ENCODE assay signal across 23 cellular contexts in the genomic region with DNA sequence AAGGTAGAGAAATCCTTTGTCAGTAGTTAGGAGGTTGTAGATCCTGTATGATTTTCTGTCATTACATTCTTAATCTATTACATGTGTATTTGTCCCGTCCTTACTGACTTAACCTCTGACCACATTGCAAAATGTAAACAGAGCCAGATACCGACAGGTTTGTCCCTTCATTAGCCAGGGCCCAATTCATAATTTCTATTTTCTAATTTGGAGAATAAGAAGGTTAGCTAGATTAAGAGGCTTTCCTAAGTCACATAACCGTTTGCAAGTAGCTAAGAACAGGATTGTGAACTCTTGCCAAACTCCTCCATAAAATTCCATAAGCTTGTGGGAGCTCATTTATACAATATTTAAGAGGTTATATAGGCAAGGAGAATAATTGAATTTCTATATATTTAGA.
A peak's percentile ranks its signal among the peaks of the same experiment; 100 is the strongest.
DNase-seq lines count a peak whose midpoint lies in the region; ATAC-seq, FAIRE-seq and TF ChIP-seq lines count a peak whose summit lies in the region.
"Had no signal": no experiment of that assay in that cellular context is flagged by ENCODE, and none has a peak within 500 bp of the region (broad histone marks: within the 10 kb centered on the region; RNA-seq: fewer than 3 reads in every experiment).

No MANE protein-coding gene starts in this region.

- no peaks in the 10 kb centered on the region for H3K4me1 Mint-ChIP-seq in activated naive CD4-positive, alpha-beta T cell treated with anti-CD3 and anti-CD28 coated beads, Interleukin-2, amount 10 ng/mL, durations not matched to agents 7 days and 5 days
- H3K4me1 Mint-ChIP-seq: activated CD4-positive, alpha-beta T cell treated with anti-CD3 and anti-CD28 coated beads, Interleukin-2, amount 10 ng/mL, durations not matched to agents 7 days and 5 days; activated naive CD4-positive, alpha-beta T cell treated with anti-CD3 and anti-CD28 coated beads, Interleukin-2, amount 50 U/mL, for 24 hours; naive thymus-derived CD4-positive, alpha-beta T cell had no signal

- H3K27me3 Mint-ChIP-seq in activated naive CD4-positive, alpha-beta T cell treated with anti-CD3 and anti-CD28 coated beads, Interleukin-2, amount 10 ng/mL, durations not matched to agents 7 days and 5 days, result no peaks in the 10 kb centered on the region
- H3K27me3 Mint-ChIP-seq: activated CD4-positive, alpha-beta T cell treated with anti-CD3 and anti-CD28 coated beads, Interleukin-2, amount 10 ng/mL, durations not matched to agents 7 days and 5 days; activated naive CD4-positive, alpha-beta T cell treated with anti-CD3 and anti-CD28 coated beads, Interleukin-2, amount 50 U/mL, for 24 hours had no signal

- no peak overlapping the region for H2AFZ ChIP-seq in smooth muscle cell (ENCODE audit: low read depth)

- intact Hi-C loops in colonic mucosa (cut with DNase I) (no loop called here), right lobe of liver (cut with DNase I) (no loop called here)

- in situ Hi-C loops in GM13977 (cut with MboI; ENCODE audit: low pct_unique_long_range_greater_than_20kb, low sequenced_read_pairs, unreplicated experiment), result no loop called here

- H3K4me3 ChIP-seq in colonic mucosa (no peak overlapping the region), right lobe of liver (peak overlapping the region in 2 of 3 donors; percentile 5 to 28), smooth muscle cell (no peak overlapping the region)
- H3K4me3 ChIP-seq: MG63 had no signal

- no peak for TF ChIP-seq CTCF in colonic mucosa (IDR thresholded peaks at IDR 0.05)
- TF ChIP-seq CTCF in right lobe of liver (IDR thresholded peaks at IDR 0.05), result no peak
- no peak for TF ChIP-seq CTCF in smooth muscle cell (IDR thresholded peaks at IDR 0.05; ENCODE audit: borderline replicate concordance, insufficient read depth, poor library complexity, severe bottlenecking)
- no peak for TF ChIP-seq CTCF in GM13977 (IDR thresholded peaks at IDR 0.05; ENCODE audit: extremely low read depth, insufficient read depth, missing control alignments)

- H3K9me3 ChIP-seq in colonic mucosa (no peaks in the 10 kb centered on the region), right lobe of liver (no peaks in the 10 kb centered on the region), smooth muscle cell (replicated peaks; ENCODE audit: low read depth) (no peaks in the 10 kb centered on the region)
- H3K9me3 ChIP-seq: MG63 had no signal

- H3K4me1 ChIP-seq in colonic mucosa (peaks cover 6% of the 10 kb centered on the region), right lobe of liver (peaks cover 0 to 42% (median 18%) of the 10 kb centered on the region in 4 donors), smooth muscle cell (ENCODE audit: low read depth) (peaks cover 17% of the 10 kb centered on the region)

- H3K9me3 Mint-ChIP-seq in activated naive CD4-positive, alpha-beta T cell treated with anti-CD3 and anti-CD28 coated beads, Interleukin-2, amount 10 ng/mL, durations not matched to agents 7 days and 5 days, result no peaks in the 10 kb centered on the region
- H3K9me3 Mint-ChIP-seq: activated CD4-positive, alpha-beta T cell treated with anti-CD3 and anti-CD28 coated beads, Interleukin-2, amount 10 ng/mL, durations not matched to agents 7 days and 5 days; activated naive CD4-positive, alpha-beta T cell treated with anti-CD3 and anti-CD28 coated beads, Interleukin-2, amount 50 U/mL, for 24 hours; T-helper 2 cell treated with Interferon-gamma antibody and Interleukin-4, amounts not matched to agents 5 μg/mL and 100 μg/mL, for 36 hours had no signal

- H3K36me3 ChIP-seq in colonic mucosa (no peaks in the 10 kb centered on the region), right lobe of liver (no peaks in the 10 kb centered on the region), smooth muscle cell (ENCODE audit: low read depth) (no peaks in the 10 kb centered on the region)
- H3K36me3 ChIP-seq: brain microvascular endothelial cell, MG63 had no signal

- peak overlapping the region in 1 of 2 donors; percentile 61 for H3K9ac ChIP-seq in colonic mucosa (ENCODE audit: low read depth in 2 of 2, low read length in 2 of 2)
- H3K9ac ChIP-seq in smooth muscle cell (ENCODE audit: low read depth), result no peak overlapping the region

- H3K27me3 ChIP-seq in colonic mucosa (no peaks in the 10 kb centered on the region), right lobe of liver (no peaks in the 10 kb centered on the region), smooth muscle cell (ENCODE audit: low read depth) (no peaks in the 10 kb centered on the region)
- H3K27me3 ChIP-seq: brain microvascular endothelial cell, MG63 had no signal

- H3K27ac Mint-ChIP-seq in activated naive CD4-positive, alpha-beta T cell treated with anti-CD3 and anti-CD28 coated beads, Interleukin-2, amount 10 ng/mL, durations not matched to agents 7 days and 5 days, result no peak overlapping the region
- H3K27ac Mint-ChIP-seq: activated CD4-positive, alpha-beta T cell treated with anti-CD3 and anti-CD28 coated beads, Interleukin-2, amount 10 ng/mL, durations not matched to agents 7 days and 5 days; activated naive CD4-positive, alpha-beta T cell treated with anti-CD3 and anti-CD28 coated beads, Interleukin-2, amount 50 U/mL, for 24 hours; naive thymus-derived CD4-positive, alpha-beta T cell; T-helper 2 cell treated with Interferon-gamma antibody and Interleukin-4, amounts not matched to agents 5 μg/mL and 100 μg/mL, for 36 hours had no signal

- peak overlapping the region; percentile 78 for H3K27ac ChIP-seq in colonic mucosa
- peak overlapping the region; percentile 55 to 88 (median 86) for H3K27ac ChIP-seq in right lobe of liver
- peak overlapping the region; percentile 59 for H3K27ac ChIP-seq in smooth muscle cell (ENCODE audit: low read depth)
- H3K27ac ChIP-seq: brain microvascular endothelial cell had no signal

- ATAC-seq in right lobe of liver, result peak; percentile 80 to 87 (median 87)
- ATAC-seq in HG03469 (IDR thresholded peaks at IDR 0.05; ENCODE audit: unreplicated experiment), result no peak
- ATAC-seq: naive thymus-derived CD4-positive, alpha-beta T cell; stimulated activated naive CD8-positive, alpha-beta T cell treated with anti-CD3 and anti-CD28 coated beads, Interleukin-15, Interleukin-2, amounts not matched to agents 100 U/mL and 50 U/mL, for 24 hours had no signal

- no peaks in the 10 kb centered on the region for H3K79me2 ChIP-seq in smooth muscle cell (ENCODE audit: low read depth)

- peak; percentile 94 for FAIRE-seq in HTR-8/SVneo (lab: Jason Lieb, UNC)
- FAIRE-seq: GM12892 had no signal

- 17% methylated on average over 3 of the region's 3 CpGs for WGBS in right lobe of liver (ENCODE audit: insufficient coverage, low coverage, low lambda C conversion rate, missing lambda C conversion rate)
- WGBS in smooth muscle cell (ENCODE audit: low lambda C conversion rate), result 43% methylated on average over 3 of the region's 3 CpGs

- no peak for TF ChIP-seq POLR2A in right lobe of liver (IDR thresholded peaks at IDR 0.05)

- no peaks in the 10 kb centered on the region for H3K36me3 Mint-ChIP-seq in activated naive CD4-positive, alpha-beta T cell treated with anti-CD3 and anti-CD28 coated beads, Interleukin-2, amount 10 ng/mL, durations not matched to agents 7 days and 5 days
- H3K36me3 Mint-ChIP-seq: activated naive CD4-positive, alpha-beta T cell treated with anti-CD3 and anti-CD28 coated beads, Interleukin-2, amount 50 U/mL, for 24 hours had no signal

- CTCF ChIA-PET in activated naive CD4-positive, alpha-beta T cell treated with anti-CD3 and anti-CD28 coated beads, Interleukin-2, amount 10 ng/mL, durations not matched to agents 7 days and 5 days (lab: Charles Lee), result no interaction called here

- no peak overlapping the region for H3K4me3 Mint-ChIP-seq in activated naive CD4-positive, alpha-beta T cell treated with anti-CD3 and anti-CD28 coated beads, Interleukin-2, amount 10 ng/mL, durations not matched to agents 7 days and 5 days
- H3K4me3 Mint-ChIP-seq: activated CD4-positive, alpha-beta T cell treated with anti-CD3 and anti-CD28 coated beads, Interleukin-2, amount 10 ng/mL, durations not matched to agents 7 days and 5 days; activated naive CD4-positive, alpha-beta T cell treated with anti-CD3 and anti-CD28 coated beads, Interleukin-2, amount 50 U/mL, for 24 hours; naive thymus-derived CD4-positive, alpha-beta T cell; T-helper 2 cell treated with Interferon-gamma antibody and Interleukin-4, amounts not matched to agents 5 μg/mL and 100 μg/mL, for 36 hours had no signal

- H4K20me1 ChIP-seq in smooth muscle cell (ENCODE audit: low read depth), result no peaks in the 10 kb centered on the region

- peaks cover 14% of the 10 kb centered on the region for H3F3A ChIP-seq in smooth muscle cell (ENCODE audit: low read depth)

- DNase-seq in HTR-8/SVneo (ENCODE audit: insufficient read length, low spot score) (no peak), colonic mucosa (no peak), right lobe of liver (no peak), smooth muscle cell (lab: John Stamatoyannopoulos, UW; ENCODE audit: unreplicated experiment) (no peak), middle frontal gyrus (ENCODE audit: extremely low spot score, low spot score) (no peak), GM13977 (ENCODE audit: low spot score) (no peak)
- no peak for DNase-seq in activated naive CD4-positive, alpha-beta T cell treated with anti-CD3 and anti-CD28 coated beads, Interleukin-2, amount 10 ng/mL, durations not matched to agents 7 days and 5 days
- DNase-seq: activated CD4-positive, alpha-beta T cell treated with anti-CD3 and anti-CD28 coated beads, Interleukin-2, amount 10 ng/mL, durations not matched to agents 7 days and 5 days; activated T-cell treated with anti-CD3 and anti-CD28 coated beads for 4 hours; brain microvascular endothelial cell; COR-L47; GDM1; MG63; naive thymus-derived CD4-positive, alpha-beta T cell; NCI-H1694; NK-92 treated with Interleukin-12 subunit alpha and Interleukin-12 subunit beta, amount 100 ng/mL, for 24 hours; SHP77 treated with DMSO at 0.1 percent for 48 hours; stimulated activated CD4-positive, alpha-beta T cell treated with anti-CD3 and anti-CD28 coated beads, Interleukin-15, amount 100 ng/mL, for 24 hours; stimulated activated naive CD8-positive, alpha-beta T cell treated with anti-CD3 and anti-CD28 coated beads, Interleukin-15, Interleukin-2, amounts not matched to agents 100 U/mL and 50 U/mL, for 24 hours had no signal

- H3K4me2 ChIP-seq in smooth muscle cell, result peak overlapping the region; percentile 37

Comparison
In these comparisons a context has a peak if more than half of its experiments do, and no peak if none do; other contexts are left out.
1. H3K4me3 ChIP-seq: peak in right lobe of liver (2 of 3); none in colonic mucosa (single experiment) and smooth muscle cell (single experiment).
2. Peak in every context shown above with its lines, with median percentiles within 50 percentile points of each other: H3K27ac ChIP-seq.